25 cellular contexts compared by ENCODE assay signal in genomic region chr6:62797190-62797589, GRCh38.
"Had no signal": no experiment of that assay in that cellular context is flagged by ENCODE, and none has a peak within 500 bp of the region (broad histone marks: within the 10 kb centered on the region; RNA-seq: fewer than 3 reads in every experiment).

No MANE protein-coding gene starts in this region.

- DNase-seq: dermis blood vessel endothelial cell; dorsolateral prefrontal cortex; effector CD4-positive, alpha-beta T cell; effector memory CD4-positive, alpha-beta T cell; erythroblast; esophagus squamous epithelium; foreskin fibroblast; foreskin melanocyte; gastrocnemius medialis; glutamatergic neuron; head of caudate nucleus; heart right ventricle; hippocampal formation; left cardiac atrium; left lung; left ventricle myocardium superior; mammary epithelial cell; mucosa of descending colon; naive B cell had no signal

- H3K27ac Mint-ChIP-seq: memory B cell, mesothelial cell of epicardium, naive B cell had no signal

- H3K9me3 ChIP-seq: esophagus squamous epithelium, gastrocnemius medialis, mucosa of descending colon had no signal

- H3K4me3 ChIP-seq: coronary artery, dorsolateral prefrontal cortex, esophagus squamous epithelium, gastrocnemius medialis, heart right ventricle, left lung, lung, mucosa of descending colon had no signal

- H3K27me3 ChIP-seq: dorsolateral prefrontal cortex, esophagus squamous epithelium, gastrocnemius medialis, heart right ventricle, left lung had no signal

- H3K36me3 ChIP-seq: esophagus squamous epithelium, gastrocnemius medialis, heart right ventricle, left lung had no signal

- H3K27me3 Mint-ChIP-seq: memory B cell had no signal

- H3K4me1 ChIP-seq: esophagus squamous epithelium, gastrocnemius medialis, heart right ventricle, left lung had no signal

- H3K4me1 Mint-ChIP-seq: memory B cell, mesothelial cell of epicardium, naive B cell had no signal

- H3K4me3 Mint-ChIP-seq: memory B cell, mesothelial cell of epicardium, naive B cell had no signal

- H3K36me3 Mint-ChIP-seq: memory B cell, mesothelial cell of epicardium had no signal

- ATAC-seq: esophagus mucosa, gastrocnemius medialis, heart right ventricle, left cardiac atrium, left lung, left ventricle myocardium superior, mucosa of descending colon had no signal

- H3K27ac ChIP-seq: coronary artery, dorsolateral prefrontal cortex, epithelial cell of prostate, esophagus squamous epithelium, gastrocnemius medialis, heart right ventricle, left lung had no signal
